In the genomic region with DNA sequence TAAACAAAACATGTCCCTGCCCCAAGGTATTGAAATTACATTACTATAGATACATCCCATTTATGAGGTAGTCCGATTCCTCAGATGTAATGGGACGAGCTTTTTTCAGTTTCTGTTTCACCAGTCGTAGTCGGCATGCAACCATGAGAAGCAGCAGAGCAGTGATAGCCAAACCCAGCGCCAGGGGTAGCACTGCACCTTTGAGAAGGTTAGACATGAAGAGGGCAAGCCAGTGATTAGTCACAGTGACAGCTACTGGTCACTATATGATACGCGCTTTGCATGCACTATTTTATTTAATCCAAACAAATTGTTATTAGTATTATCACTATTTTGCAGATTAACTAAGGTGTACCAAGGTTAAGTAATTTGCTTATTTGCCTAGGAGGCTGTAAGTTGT, we compare ENCODE assay signal across 13 cellular contexts. TPM values are rescaled to one million over a fixed set of nuclear protein-coding genes. Genes with fewer than 3 reads are reported as not detected.
DNase-seq lines count a peak whose midpoint lies in the region; ATAC-seq and TF ChIP-seq lines count a peak whose summit lies in the region.
"Had no signal": no experiment of that assay in that cellular context is flagged by ENCODE, and none has a peak within 500 bp of the region (broad histone marks: within the 10 kb centered on the region; RNA-seq: fewer than 3 reads in every experiment).

No MANE protein-coding gene starts in this region.

- ATAC-seq in heart left ventricle, result peak in 3 of 4 donors; percentile 46 to 75 (median 48)

- H3K4me1 Mint-ChIP-seq in activated naive CD8-positive, alpha-beta T cell treated with anti-CD3 and anti-CD28 coated beads for 36 hours, result no peaks in the 10 kb centered on the region

- TF ChIP-seq CTCF in heart left ventricle (IDR thresholded peaks at IDR 0.05) (peak in 1 of 12 donors; percentile 12), LNCaP clone FGC (IDR thresholded peaks at IDR 0.05; ENCODE audit: control insufficient read depth, extremely low read depth, insufficient read depth) (peak; percentile 17; the same call in 1 of the 2 replicates), esophagus muscularis mucosa (IDR thresholded peaks at IDR 0.05) (no peak)

- H3K4me1 ChIP-seq in heart left ventricle (peaks cover 0 to 8% (median 0%) of the 10 kb centered on the region in 12 donors), esophagus muscularis mucosa (no peaks in the 10 kb centered on the region)
- H3K4me1 ChIP-seq: SJSA1 had no signal

- no peak overlapping the region for H3K4me3 ChIP-seq in heart left ventricle
- H3K4me3 ChIP-seq in LNCaP clone FGC (ENCODE audit: low read depth, low read length), result no peak overlapping the region
- H3K4me3 ChIP-seq in esophagus muscularis mucosa, result no peak overlapping the region
- H3K4me3 ChIP-seq: SJSA1 had no signal

- no peak overlapping the region for H3K4me3 Mint-ChIP-seq in activated naive CD8-positive, alpha-beta T cell treated with anti-CD3 and anti-CD28 coated beads for 36 hours

- H3K36me3 Mint-ChIP-seq in activated naive CD8-positive, alpha-beta T cell treated with anti-CD3 and anti-CD28 coated beads for 36 hours, result no peaks in the 10 kb centered on the region

- no peaks in the 10 kb centered on the region for H3K27me3 ChIP-seq in heart left ventricle
- no peaks in the 10 kb centered on the region for H3K27me3 ChIP-seq in esophagus muscularis mucosa
- H3K27me3 ChIP-seq: SJSA1 had no signal

- intact Hi-C loops in heart left ventricle (cut with DNase I), result no loop called here
- intact Hi-C loops in cardiac septum (cut with DNase I), result no loop called here
- intact Hi-C loops in head of caudate nucleus (cut with DNase I), result no loop called here
- intact Hi-C loops in esophagus muscularis mucosa (cut with DNase I), result no loop called here

- H3K9me3 ChIP-seq in heart left ventricle (no peaks in the 10 kb centered on the region), esophagus muscularis mucosa (no peaks in the 10 kb centered on the region)
- H3K9me3 ChIP-seq: SJSA1 had no signal

- no peaks in the 10 kb centered on the region for H3K27me3 Mint-ChIP-seq in activated naive CD8-positive, alpha-beta T cell treated with anti-CD3 and anti-CD28 coated beads for 36 hours

- peaks cover 0 to 43% (median 4%) of the 10 kb centered on the region in 9 donors for H3K36me3 ChIP-seq in heart left ventricle
- peaks cover 0 to 39% (median 8%) of the 10 kb centered on the region in 4 donors for H3K36me3 ChIP-seq in esophagus muscularis mucosa

- H3K27ac ChIP-seq in heart left ventricle, result peak overlapping the region in 1 of 12 donors; percentile 59
- H3K27ac ChIP-seq in esophagus muscularis mucosa (replicated peaks in 1 of 4), result no peak overlapping the region
- H3K27ac ChIP-seq: C4-2B, RWPE1, SJSA1 had no signal

- TF ChIP-seq EP300 in esophagus muscularis mucosa (IDR thresholded peaks at IDR 0.05), result no peak

- H3K27ac Mint-ChIP-seq in activated naive CD8-positive, alpha-beta T cell treated with anti-CD3 and anti-CD28 coated beads for 36 hours, result no peak overlapping the region

- TF ChIP-seq POLR2A in heart left ventricle (IDR thresholded peaks at IDR 0.05), result no peak
- TF ChIP-seq POLR2A in esophagus muscularis mucosa (IDR thresholded peaks at IDR 0.05; ENCODE audit: low read depth), result no peak

- no peaks in the 10 kb centered on the region for H3K9me3 Mint-ChIP-seq in activated naive CD8-positive, alpha-beta T cell treated with anti-CD3 and anti-CD28 coated beads for 36 hours

- no peak for DNase-seq in heart left ventricle
- no peak for DNase-seq in cardiac septum (ENCODE audit: low spot score)
- DNase-seq in LNCaP clone FGC (ENCODE audit: low read depth), result no peak
- peak; percentile 82 for DNase-seq in RPMI8226
- no peak for DNase-seq in head of caudate nucleus
- no peak for DNase-seq in esophagus muscularis mucosa (ENCODE audit: extremely low spot score)
- no peak for DNase-seq in activated naive CD8-positive, alpha-beta T cell treated with anti-CD3 and anti-CD28 coated beads for 36 hours
- DNase-seq: H7, NCI-H1092 treated with DMSO at 0.1 percent for 48 hours, NCI-H524 had no signal

- 70 to 91% (median 79%) methylated on average over 7 of the region's 7 CpGs for WGBS in heart left ventricle, 4 donors
- 95% methylated on average over 7 of the region's 7 CpGs for WGBS in esophagus muscularis mucosa

RNA-seq across cellular contexts. Expression of gene LRP11, which starts 43.7 kb away (rescaled TPM):
- 10 to 100 TPM; 10.2 to 23.8 (median 13.2) TPM for total RNA-seq in heart left ventricle
- 1 to 10 TPM; 5.0 to 8.1 TPM for polyA plus RNA-seq in heart left ventricle
- total RNA-seq in cardiac septum, result 11.6 TPM
- 10 to 100 TPM; 15.0 to 29.1 (median 24.0) TPM for total RNA-seq in esophagus muscularis mucosa
- total RNA-seq in activated naive CD8-positive, alpha-beta T cell treated with anti-CD3 and anti-CD28 coated beads for 36 hours, result 1 to 10 TPM; 1.8 to 2.1 TPM
